Comparison of ENCODE assay signal across 21 cellular contexts in genomic region chr12:77099799-77100198, GRCh38. TPM values are rescaled to one million over a fixed set of nuclear protein-coding genes. Genes with fewer than 3 reads are reported as not detected.
DNase-seq lines count a peak whose midpoint lies in the region; ATAC-seq and TF ChIP-seq lines count a peak whose summit lies in the region.
"Had no signal": no experiment of that assay in that cellular context is flagged by ENCODE, and none has a peak within 500 bp of the region (broad histone marks: within the 10 kb centered on the region; RNA-seq: fewer than 3 reads in every experiment).

No MANE protein-coding gene starts in this region.

- no peak for TF ChIP-seq CTCF in fibroblast of the aortic adventitia (IDR thresholded peaks at IDR 0.05; ENCODE audit: insufficient read depth, low read length)

- no peak overlapping the region for H3K4me3 ChIP-seq in fibroblast of the aortic adventitia (ENCODE audit: low read depth, low read length)
- no peak overlapping the region for H3K4me3 ChIP-seq in effector memory CD4-positive, alpha-beta T cell (ENCODE audit: insufficient read depth, low read depth, low read length, poor library complexity, severe bottlenecking)
- H3K4me3 ChIP-seq: BLaER1 had no signal

- no peaks in the 10 kb centered on the region for H3K27me3 ChIP-seq in effector memory CD4-positive, alpha-beta T cell (replicated peaks; ENCODE audit: control insufficient read depth, insufficient read depth, low read length, poor library complexity, severe bottlenecking)
- H3K27me3 ChIP-seq: BE2C, BLaER1 had no signal

- no peak overlapping the region for H3K27ac ChIP-seq in effector memory CD4-positive, alpha-beta T cell (ENCODE audit: insufficient read depth, low read length, poor library complexity, severe bottlenecking)
- H3K27ac ChIP-seq: BLaER1 had no signal

- H3K9me3 ChIP-seq in effector memory CD4-positive, alpha-beta T cell (ENCODE audit: control insufficient read depth, low read length): no peaks in the 10 kb centered on the region
- H3K9me3 ChIP-seq: BE2C had no signal

- no peak for ATAC-seq in SK-N-SH treated with all-trans-retinoic acid at 6 μM for 48 hours
- no peak for ATAC-seq in HG03565 (IDR thresholded peaks at IDR 0.05; ENCODE audit: unreplicated experiment)
- ATAC-seq in GM18502 (IDR thresholded peaks at IDR 0.05; ENCODE audit: poor library complexity, unreplicated experiment): no peak

- peak; percentile 59 for DNase-seq in fibroblast of the aortic adventitia (ENCODE audit: low read depth)
- DNase-seq in effector memory CD4-positive, alpha-beta T cell: no peak
- DNase-seq: 8988T; ACHN; BE2C; C1 segment of cervical spinal cord; CD4-positive, alpha-beta memory T cell; CD4-positive, CD25-positive, alpha-beta regulatory T cell; CD8-positive, alpha-beta memory T cell; COR-L47; DMS 273 treated with DMSO at 0.1 percent for 48 hours; DMS153; DMS53; DMS79; DND-41; EL; GF-D8 had no signal

- no peaks in the 10 kb centered on the region for H3K4me1 ChIP-seq in effector memory CD4-positive, alpha-beta T cell (ENCODE audit: control insufficient read depth, insufficient read depth, low read length, poor library complexity, severe bottlenecking)
- H3K4me1 ChIP-seq: BE2C, BLaER1 had no signal

- no peaks in the 10 kb centered on the region for H3K36me3 ChIP-seq in effector memory CD4-positive, alpha-beta T cell (ENCODE audit: control insufficient read depth, insufficient read depth, low read length)
- H3K36me3 ChIP-seq: BE2C, BLaER1 had no signal

TF ChIP-seq in SK-N-SH treated with all-trans-retinoic acid at 6 μM for 48 hours, 23 proteins besides CTCF, POLR2A, EP300 and RAD21:
- TF ChIP-seq CREB5 (CRISPR knock-in tag; IDR thresholded peaks at IDR 0.05; ENCODE audit: low read depth) (no peak), ISL1 (CRISPR knock-in tag; IDR thresholded peaks at IDR 0.05) (peak; percentile 72)

RNA-seq across cellular contexts. Expression of gene E2F7, which starts 34.4 kb away (rescaled TPM):
- total RNA-seq in fibroblast of the aortic adventitia (ENCODE audit: low replicate concordance): 2.3 and 23.4 TPM in 2 replicates
